In the genomic region with DNA sequence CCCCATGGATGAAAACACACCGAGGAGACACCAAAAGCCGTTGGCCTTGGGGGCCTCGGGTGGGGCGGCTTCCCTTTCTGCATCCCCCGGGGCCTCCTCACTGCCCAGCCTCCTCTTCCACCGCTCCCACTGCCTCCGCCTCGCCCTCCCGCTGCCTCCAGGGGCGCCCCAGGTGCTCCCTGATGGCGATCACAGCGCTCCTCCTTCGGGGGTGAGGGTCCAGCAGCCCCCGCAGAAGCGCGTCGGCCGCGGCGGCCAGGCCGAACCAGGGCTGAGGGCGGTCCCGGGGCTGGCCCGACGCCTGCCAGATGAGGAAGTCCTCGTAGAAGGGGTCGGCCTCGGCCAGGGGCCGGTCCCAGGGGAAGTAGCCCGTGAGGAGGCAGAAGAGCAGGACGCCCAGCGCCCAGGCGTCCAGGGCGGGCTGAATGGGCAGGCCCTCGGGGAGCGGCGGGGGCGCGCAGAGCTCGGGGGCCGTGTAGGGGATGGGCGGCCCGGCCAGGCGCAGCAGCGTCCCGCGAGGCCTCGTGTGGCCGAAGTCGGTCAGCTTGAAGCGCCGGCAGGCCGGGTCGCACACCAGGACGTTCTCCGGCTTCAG, we compare ENCODE assay signal across 26 cellular contexts. TPM values are rescaled to one million over a fixed set of nuclear protein-coding genes. Genes with fewer than 3 reads are reported as not detected.
A peak's percentile ranks its signal among the peaks of the same experiment; 100 is the strongest.
DNase-seq lines count a peak whose midpoint lies in the region; ATAC-seq, FAIRE-seq and TF ChIP-seq lines count a peak whose summit lies in the region.
"Had no signal": no experiment of that assay in that cellular context is flagged by ENCODE, and none has a peak within 500 bp of the region (broad histone marks: within the 10 kb centered on the region; RNA-seq: fewer than 3 reads in every experiment).

No MANE protein-coding gene starts in this region.

- CTCF ChIA-PET in HepG2 (lab: Yijun Ruan, JAX; ENCODE audit: low intra/inter-chr PET ratio, low total read pairs), result no interaction called here

- TF ChIP-seq EP300 in HepG2 (IDR thresholded peaks at IDR 0.05; ENCODE audit: low read depth in 2 of 2, low read length in 2 of 2) (no peak), HepG2 (CRISPR knock-in tag; IDR thresholded peaks at IDR 0.05; ENCODE audit: borderline replicate concordance) (no peak)

- H4K91ac ChIP-seq in mesenchymal stem cell (ENCODE audit: low read length), result no peak overlapping the region

- intact Hi-C loops in HepG2 (cut with micrococcal nuclease; ENCODE audit: unreplicated experiment) (no loop called here), right lobe of liver (cut with DNase I) (no loop called here), aorta (cut with DNase I) (no loop called here)

- H3K27me3 ChIP-seq in HepG2 (ENCODE audit: control insufficient read depth in 1 of 2, insufficient read depth in 2 of 2, low read length in 2 of 2), result no peaks in the 10 kb centered on the region
- H3K27me3 ChIP-seq in right lobe of liver, result no peaks in the 10 kb centered on the region
- peaks cover 0 to 15% of the 10 kb centered on the region in 2 experiments for H3K27me3 ChIP-seq in mesenchymal stem cell (ENCODE audit: control insufficient read depth in 1 of 2, insufficient read depth in 1 of 2, low read length in 2 of 2)
- no peaks in the 10 kb centered on the region for H3K27me3 ChIP-seq in aorta (ENCODE audit: control insufficient read depth in 1 of 2, insufficient read depth in 2 of 2, low read length in 1 of 2)
- peaks cover 4% of the 10 kb centered on the region for H3K27me3 ChIP-seq in hepatocyte
- H3K27me3 ChIP-seq: BE2C, SJSA1 had no signal

- no peak overlapping the region for H3K4me3 ChIP-seq in HepG2 (replicated peaks in 1 of 3; ENCODE audit: insufficient read depth in 1 of 3, low read depth in 2 of 3, low read length in 3 of 3)
- no peak overlapping the region for H3K4me3 ChIP-seq in right lobe of liver
- H3K4me3 ChIP-seq in mesenchymal stem cell (ENCODE audit: insufficient read depth in 1 of 2, low read depth in 1 of 2, low read length in 2 of 2), result no peak overlapping the region
- H3K4me3 ChIP-seq in aorta (ENCODE audit: low read length in 2 of 2), result no peak overlapping the region
- H3K4me3 ChIP-seq in hepatocyte, result no peak overlapping the region
- H3K4me3 ChIP-seq: SJSA1 had no signal

- H2AFZ ChIP-seq in HepG2 (ENCODE audit: low read length) (no peak overlapping the region), mesenchymal stem cell (ENCODE audit: low read depth, low read length) (no peak overlapping the region), hepatocyte (no peak overlapping the region)

- no peak overlapping the region for H2BK15ac ChIP-seq in mesenchymal stem cell (ENCODE audit: low read depth, poor library complexity, severe bottlenecking)

- H2AK5ac ChIP-seq in mesenchymal stem cell (ENCODE audit: low read length, severe bottlenecking), result peak overlapping the region; percentile 35

- no peak overlapping the region for H2BK5ac ChIP-seq in mesenchymal stem cell (ENCODE audit: low read depth, low read length, poor library complexity, severe bottlenecking)

- H3K14ac ChIP-seq in mesenchymal stem cell (ENCODE audit: low read length in 2 of 2), result no peak overlapping the region

- no peaks in the 10 kb centered on the region for H3K9me2 ChIP-seq in hepatocyte (replicated peaks; ENCODE audit: insufficient read depth)

- no peak overlapping the region for H3K18ac ChIP-seq in mesenchymal stem cell (ENCODE audit: low read depth in 1 of 2, low read length in 2 of 2)

- H3K79me2 ChIP-seq in HepG2 (ENCODE audit: insufficient read depth, low read length) (no peaks in the 10 kb centered on the region), hepatocyte (no peaks in the 10 kb centered on the region)

- H3K9me3 ChIP-seq in HepG2 (ENCODE audit: low read length) (no peaks in the 10 kb centered on the region), right lobe of liver (no peaks in the 10 kb centered on the region), mesenchymal stem cell (ENCODE audit: control insufficient read depth, low read length) (no peaks in the 10 kb centered on the region), aorta (ENCODE audit: control insufficient read depth, low read length) (no peaks in the 10 kb centered on the region), hepatocyte (ENCODE audit: low read depth) (no peaks in the 10 kb centered on the region)
- H3K9me3 ChIP-seq: BE2C, SJSA1 had no signal

- H2BK120ac ChIP-seq in mesenchymal stem cell (ENCODE audit: low read depth, low read length), result no peak overlapping the region

- H3K79me1 ChIP-seq in mesenchymal stem cell (replicated peaks; ENCODE audit: low read length, poor library complexity, severe bottlenecking), result no peaks in the 10 kb centered on the region

- H3K9ac ChIP-seq in HepG2 (ENCODE audit: insufficient read depth, low read depth, low read length) (no peak overlapping the region), mesenchymal stem cell (ENCODE audit: low read length) (no peak overlapping the region)

- no peak for FAIRE-seq in HepG2 (lab: Jason Lieb, UNC)
- FAIRE-seq: GM12892, GM19239, HTR-8/SVneo had no signal

- WGBS in HepG2 (ENCODE audit: low lambda C conversion rate), result 77% methylated on average over 24 of the region's 56 CpGs
- WGBS in right lobe of liver (ENCODE audit: insufficient coverage, low coverage, low lambda C conversion rate, missing lambda C conversion rate), result 88% methylated on average over 16 of the region's 56 CpGs
- WGBS in mesenchymal stem cell, result 90% methylated on average over 50 of the region's 56 CpGs
- 90 to 92% methylated on average over 47 to 56 of the region's 56 CpGs for WGBS in aorta, 2 donors
- 99% methylated on average over 19 of the region's 56 CpGs for WGBS in hepatocyte (ENCODE audit: low lambda C conversion rate, missing lambda C conversion rate)

- TF ChIP-seq POLR2A in HepG2 (IDR thresholded peaks at IDR 0.05; ENCODE audit: insufficient read depth in 1 of 2, low read depth in 2 of 2, low read length in 2 of 2) (no peak), right lobe of liver (IDR thresholded peaks at IDR 0.05) (no peak)

- H3K4me1 ChIP-seq in HepG2 (ENCODE audit: insufficient read depth, low read length), result peaks cover 33% of the 10 kb centered on the region
- H3K4me1 ChIP-seq in right lobe of liver, result peaks cover 0 to 4% (median 0%) of the 10 kb centered on the region in 4 donors
- H3K4me1 ChIP-seq in mesenchymal stem cell (ENCODE audit: control insufficient read depth, insufficient read depth, low read depth, low read length), result peaks cover 35% of the 10 kb centered on the region
- H3K4me1 ChIP-seq in aorta (ENCODE audit: control insufficient read depth in 1 of 2, insufficient read depth in 2 of 2, low read length in 2 of 2), result no peaks in the 10 kb centered on the region
- peaks cover 9% of the 10 kb centered on the region for H3K4me1 ChIP-seq in hepatocyte (ENCODE audit: insufficient read depth)
- H3K4me1 ChIP-seq: BE2C had no signal

- H3K4me2 ChIP-seq in HepG2 (ENCODE audit: low read depth, low read length) (no peak overlapping the region), mesenchymal stem cell (ENCODE audit: low read length, poor library complexity, severe bottlenecking) (no peak overlapping the region), hepatocyte (no peak overlapping the region)

- DNase-seq in HepG2 (ENCODE audit: low spot score) (no peak), right lobe of liver (no peak), mesenchymal stem cell (no peak), aorta (peak in 1 of 2 donors; percentile 44), hepatocyte (ENCODE audit: low spot score) (no peak)
- DNase-seq: BE2C, Calu3, DND-41, H9, HFFc6, KG1, MM.1S, NCI-H1417, NCI-H1694, NCI-H2029 treated with DMSO at 0.1 percent for 48 hours, NCI-H2227 treated with DMSO at 0.1 percent for 48 hours, NCI-H526 treated with DMSO at 0.1 percent for 48 hours, Right ventricle myocardium superior, RPMI8226 had no signal

- no peak for TF ChIP-seq CTCF in HepG2 (CRISPR knock-in tag; IDR thresholded peaks at IDR 0.05)
- TF ChIP-seq CTCF in right lobe of liver (IDR thresholded peaks at IDR 0.05), result no peak
- no peak for TF ChIP-seq CTCF in hepatocyte (IDR thresholded peaks at IDR 0.05; ENCODE audit: poor library complexity)

- H3K27ac ChIP-seq in HepG2 (ENCODE audit: extremely low read length, insufficient read depth, low read length) (no peak overlapping the region), right lobe of liver (no peak overlapping the region), mesenchymal stem cell (ENCODE audit: low read length, poor library complexity, severe bottlenecking) (no peak overlapping the region), aorta (ENCODE audit: low read depth in 1 of 2, low read length in 2 of 2) (no peak overlapping the region), hepatocyte (no peak overlapping the region)
- H3K27ac ChIP-seq: 22Rv1, SJSA1 had no signal

- H4K20me1 ChIP-seq in HepG2 (ENCODE audit: insufficient read depth, low read length) (no peaks in the 10 kb centered on the region), hepatocyte (ENCODE audit: insufficient read depth, poor library complexity, severe bottlenecking) (no peaks in the 10 kb centered on the region)

- H4K8ac ChIP-seq in mesenchymal stem cell (ENCODE audit: low read length), result no peak overlapping the region

- no peak overlapping the region for H2BK12ac ChIP-seq in mesenchymal stem cell (ENCODE audit: low read length in 2 of 2)

- in situ Hi-C loops in HepG2 (cut with HindIII; ENCODE audit: extremely low pct_ligation_motif_present, low pct_unique_long_range_greater_than_20kb), result no loop called here

- no TSS peak for BruUV-seq in HepG2 (replicated peaks; lab: Mats Ljungman, UMichigan)

- POLR2A ChIA-PET in HepG2 (lab: Yijun Ruan, JAX), result no interaction called here

- H3K36me3 ChIP-seq in HepG2 (replicated peaks in 1 of 2; ENCODE audit: control insufficient read depth in 1 of 2, insufficient read depth in 2 of 2, low read length in 2 of 2) (no peaks in the 10 kb centered on the region), right lobe of liver (no peaks in the 10 kb centered on the region), mesenchymal stem cell (ENCODE audit: control insufficient read depth in 1 of 2, insufficient read depth in 2 of 2, low read depth in 1 of 2, low read length in 2 of 2) (peaks cover 0 to 7% of the 10 kb centered on the region in 2 experiments), aorta (ENCODE audit: control insufficient read depth in 1 of 2, insufficient read depth in 2 of 2, low read length in 1 of 2) (no peaks in the 10 kb centered on the region), hepatocyte (replicated peaks; ENCODE audit: insufficient read depth, low read depth) (no peaks in the 10 kb centered on the region)
- H3K36me3 ChIP-seq: BE2C, SJSA1 had no signal

- ATAC-seq in HepG2, result no peak
- ATAC-seq in right lobe of liver, result no peak
- ATAC-seq in aorta (ENCODE audit: low FRiP score), result peak; percentile 11
- ATAC-seq in GM21825 (IDR thresholded peaks at IDR 0.05; ENCODE audit: unreplicated experiment), result no peak

- no peak overlapping the region for H3K4ac ChIP-seq in mesenchymal stem cell (ENCODE audit: low read depth in 1 of 2, low read length in 2 of 2)

- no peak for TF ChIP-seq RAD21 in HepG2 (CRISPR knock-in tag; IDR thresholded peaks at IDR 0.05)

- H3K23ac ChIP-seq in mesenchymal stem cell (ENCODE audit: low read length in 2 of 2), result no peak overlapping the region

RNA-seq across cellular contexts. Expression of a gene that starts 7.2 kb away (rescaled TPM):
- total RNA-seq in HepG2 (2016; rRNA removed; fragmentation: Illumina TruSeq; extraction: Trizol) (0.24 and 0.45 TPM in 2 replicates), right lobe of liver (not detected), aorta (not detected), hepatocyte (0.28 and 0.30 TPM in 2 replicates)
- total RNA-seq in HepG2 (2016; cell fraction: cytosol; rRNA removed; fragmentation: Illumina TruSeq; extraction: Trizol; ENCODE audit: low read depth), result not detected in 2 replicates
- total RNA-seq in HepG2 (2016; cell fraction: insoluble cytoplasmic fraction; rRNA removed; fragmentation: Illumina TruSeq; extraction: Trizol), result not detected in 2 replicates
- total RNA-seq in HepG2 (2016; cell fraction: membrane; rRNA removed; fragmentation: Illumina TruSeq; extraction: Trizol), result 0.22 and 0.28 TPM in 2 replicates
- total RNA-seq in HepG2 (2016; cell fraction: nucleus; rRNA removed; fragmentation: Illumina TruSeq; extraction: Trizol), result not detected in 2 replicates
- polyA plus RNA-seq in HepG2 (2011; rRNA removed) (0.14 TPM in 1 of 2 replicates, not detected in the other), aorta (not detected), hepatocyte (0.33 and 0.51 TPM in 2 replicates)
- polyA plus RNA-seq in HepG2 (2011; cell fraction: cytosol; rRNA removed), result 0.13 and 0.16 TPM in 2 replicates
- polyA plus RNA-seq in HepG2 (2011; cell fraction: nucleus; rRNA removed), result 1.0 and 1.3 TPM in 2 replicates
- 0.25 and 0.45 TPM in 2 replicates for polyA plus RNA-seq in HepG2 (2012)
- polyA plus RNA-seq in HepG2 (2016; cell fraction: cytosol; fragmentation: Illumina TruSeq; extraction: Trizol; ENCODE audit: low read depth), result not detected in 2 replicates
- polyA plus RNA-seq in HepG2 (2016; cell fraction: insoluble cytoplasmic fraction; fragmentation: Illumina TruSeq; extraction: Trizol; ENCODE audit: low read depth), result 0.22 and 0.32 TPM in 2 replicates
- polyA plus RNA-seq in HepG2 (2016; cell fraction: membrane; fragmentation: Illumina TruSeq; extraction: Trizol; ENCODE audit: low read depth), result not detected in 2 replicates
- not detected in 2 replicates for polyA plus RNA-seq in HepG2 (2016; cell fraction: nucleus; fragmentation: Illumina TruSeq; extraction: Trizol; ENCODE audit: insufficient read depth, low read depth)
- polyA minus RNA-seq in HepG2 (2011; rRNA and poly(A)+ RNA removed; ENCODE audit: low replicate concordance), result 0.54 TPM in 1 of 2 replicates, not detected in the other
- 0.59 and 0.79 TPM in 2 replicates for polyA minus RNA-seq in HepG2 (2011; cell fraction: cytosol; rRNA and poly(A)+ RNA removed)
- polyA minus RNA-seq in HepG2 (2011; cell fraction: nucleus; rRNA and poly(A)+ RNA removed), result not detected in 2 replicates
- not detected for polyA plus RNA-seq in mesenchymal stem cell (2013, experiment 1 of 2)
- not detected for polyA plus RNA-seq in mesenchymal stem cell (2013, experiment 2 of 2)
- total RNA-seq: Calu3, HFFc6, NCI-H460, SJSA1 had no signal

RNA-seq across cellular contexts. Expression of a gene that starts 15.6 kb away (rescaled TPM):
- total RNA-seq in HepG2 (2016; rRNA removed; fragmentation: Illumina TruSeq; extraction: Trizol) (0.46 and 0.66 TPM in 2 replicates), right lobe of liver (under 1 TPM in 2 of 6 experiments, not detected in 4; 0.33 to 0.56 TPM), aorta (under 1 TPM in 1 of 2 donors, not detected in 1; 0.48 TPM), hepatocyte (0.57 TPM in 1 of 2 replicates, not detected in the other)
- not detected in 2 replicates for total RNA-seq in HepG2 (2016; cell fraction: cytosol; rRNA removed; fragmentation: Illumina TruSeq; extraction: Trizol; ENCODE audit: low read depth)
- 0.24 and 0.35 TPM in 2 replicates for total RNA-seq in HepG2 (2016; cell fraction: insoluble cytoplasmic fraction; rRNA removed; fragmentation: Illumina TruSeq; extraction: Trizol)
- total RNA-seq in HepG2 (2016; cell fraction: membrane; rRNA removed; fragmentation: Illumina TruSeq; extraction: Trizol), result 0.19 and 0.24 TPM in 2 replicates
- total RNA-seq in HepG2 (2016; cell fraction: nucleus; rRNA removed; fragmentation: Illumina TruSeq; extraction: Trizol), result 0.38 and 0.62 TPM in 2 replicates
- polyA plus RNA-seq in HepG2 (2011; rRNA removed) (0.77 and 1.5 TPM in 2 replicates), aorta (not detected), hepatocyte (0.92 TPM in 1 of 2 replicates, not detected in the other)
- 1.0 and 1.4 TPM in 2 replicates for polyA plus RNA-seq in HepG2 (2011; cell fraction: cytosol; rRNA removed)
- polyA plus RNA-seq in HepG2 (2011; cell fraction: nucleus; rRNA removed), result 2.0 and 3.1 TPM in 2 replicates
- 0.91 and 2.0 TPM in 2 replicates for polyA plus RNA-seq in HepG2 (2012)
- polyA plus RNA-seq in HepG2 (2016; cell fraction: cytosol; fragmentation: Illumina TruSeq; extraction: Trizol; ENCODE audit: low read depth), result not detected in 2 replicates
- polyA plus RNA-seq in HepG2 (2016; cell fraction: insoluble cytoplasmic fraction; fragmentation: Illumina TruSeq; extraction: Trizol; ENCODE audit: low read depth), result 0.19 TPM in 1 of 2 replicates, not detected in the other
- 0.13 TPM in 1 of 2 replicates, not detected in the other for polyA plus RNA-seq in HepG2 (2016; cell fraction: membrane; fragmentation: Illumina TruSeq; extraction: Trizol; ENCODE audit: low read depth)
- polyA plus RNA-seq in HepG2 (2016; cell fraction: nucleus; fragmentation: Illumina TruSeq; extraction: Trizol; ENCODE audit: insufficient read depth, low read depth), result 0.81 and 0.96 TPM in 2 replicates
- 1.2 TPM in 1 of 2 replicates, not detected in the other for polyA minus RNA-seq in HepG2 (2011; rRNA and poly(A)+ RNA removed; ENCODE audit: low replicate concordance)
- polyA minus RNA-seq in HepG2 (2011; cell fraction: cytosol; rRNA and poly(A)+ RNA removed), result 0.53 TPM in 1 of 2 replicates, not detected in the other
- polyA minus RNA-seq in HepG2 (2011; cell fraction: nucleus; rRNA and poly(A)+ RNA removed), result 0.37 and 0.52 TPM in 2 replicates
- polyA plus RNA-seq in mesenchymal stem cell (2013, experiment 1 of 2), result not detected
- polyA plus RNA-seq in mesenchymal stem cell (2013, experiment 2 of 2), result not detected
- total RNA-seq: HFFc6 had no signal

RNA-seq across cellular contexts. Expression of a gene that starts 41.5 kb away (rescaled TPM):
- total RNA-seq in HepG2 (2016; rRNA removed; fragmentation: Illumina TruSeq; extraction: Trizol) (not detected in 2 replicates), right lobe of liver (1 to 10 TPM in 4 of 6 experiments, under 1 TPM in 2; 0.35 to 1.6 (median 1.2) TPM), aorta (10 to 100 TPM in 1 of 2 donors, 1 to 10 TPM in 1; 8.6 to 64.1 TPM), hepatocyte (0.04 and 0.80 TPM in 2 replicates)
- not detected in 2 replicates for total RNA-seq in HepG2 (2016; cell fraction: cytosol; rRNA removed; fragmentation: Illumina TruSeq; extraction: Trizol; ENCODE audit: low read depth)
- not detected in 2 replicates for total RNA-seq in HepG2 (2016; cell fraction: insoluble cytoplasmic fraction; rRNA removed; fragmentation: Illumina TruSeq; extraction: Trizol)
- not detected in 2 replicates for total RNA-seq in HepG2 (2016; cell fraction: membrane; rRNA removed; fragmentation: Illumina TruSeq; extraction: Trizol)
- total RNA-seq in HepG2 (2016; cell fraction: nucleus; rRNA removed; fragmentation: Illumina TruSeq; extraction: Trizol), result not detected in 2 replicates
- polyA plus RNA-seq in HepG2 (2011; rRNA removed) (0.03 TPM in 1 of 2 replicates, not detected in the other), aorta (1 to 10 TPM; 1.6 to 3.7 TPM), hepatocyte (3.2 and 5.1 TPM in 2 replicates)
- not detected in 2 replicates for polyA plus RNA-seq in HepG2 (2011; cell fraction: cytosol; rRNA removed)
- 0.10 and 0.61 TPM in 2 replicates for polyA plus RNA-seq in HepG2 (2011; cell fraction: nucleus; rRNA removed)
- 0.03 TPM in 1 of 2 replicates, not detected in the other for polyA plus RNA-seq in HepG2 (2012)
- not detected in 2 replicates for polyA plus RNA-seq in HepG2 (2016; cell fraction: cytosol; fragmentation: Illumina TruSeq; extraction: Trizol; ENCODE audit: low read depth)
- not detected in 2 replicates for polyA plus RNA-seq in HepG2 (2016; cell fraction: insoluble cytoplasmic fraction; fragmentation: Illumina TruSeq; extraction: Trizol; ENCODE audit: low read depth)
- not detected in 2 replicates for polyA plus RNA-seq in HepG2 (2016; cell fraction: membrane; fragmentation: Illumina TruSeq; extraction: Trizol; ENCODE audit: low read depth)
- polyA plus RNA-seq in HepG2 (2016; cell fraction: nucleus; fragmentation: Illumina TruSeq; extraction: Trizol; ENCODE audit: insufficient read depth, low read depth), result not detected in 2 replicates
- polyA minus RNA-seq in HepG2 (2011; rRNA and poly(A)+ RNA removed; ENCODE audit: low replicate concordance), result 0.04 and 0.14 TPM in 2 replicates
- not detected in 2 replicates for polyA minus RNA-seq in HepG2 (2011; cell fraction: cytosol; rRNA and poly(A)+ RNA removed)
- 0.12 TPM in 1 of 2 replicates, not detected in the other for polyA minus RNA-seq in HepG2 (2011; cell fraction: nucleus; rRNA and poly(A)+ RNA removed)
- polyA plus RNA-seq in mesenchymal stem cell (2013, experiment 1 of 2), result 29.2 TPM
- polyA plus RNA-seq in mesenchymal stem cell (2013, experiment 2 of 2), result 27.1 TPM
- total RNA-seq: SJSA1 had no signal

RNA-seq across cellular contexts. Expression of a gene that starts 44.7 kb away (rescaled TPM):
- total RNA-seq in HepG2 (2016; rRNA removed; fragmentation: Illumina TruSeq; extraction: Trizol) (14.7 and 22.3 TPM in 2 replicates), right lobe of liver (1 to 10 TPM; 2.5 to 6.0 (median 3.9) TPM), aorta (10 to 100 TPM; 15.3 to 16.2 TPM), hepatocyte (14.0 and 22.3 TPM in 2 replicates)
- total RNA-seq in HepG2 (2016; cell fraction: cytosol; rRNA removed; fragmentation: Illumina TruSeq; extraction: Trizol; ENCODE audit: low read depth), result 15.7 and 17.4 TPM in 2 replicates
- 14.8 and 26.5 TPM in 2 replicates for total RNA-seq in HepG2 (2016; cell fraction: insoluble cytoplasmic fraction; rRNA removed; fragmentation: Illumina TruSeq; extraction: Trizol)
- total RNA-seq in HepG2 (2016; cell fraction: membrane; rRNA removed; fragmentation: Illumina TruSeq; extraction: Trizol), result 24.1 and 26.6 TPM in 2 replicates
- 17.7 and 22.1 TPM in 2 replicates for total RNA-seq in HepG2 (2016; cell fraction: nucleus; rRNA removed; fragmentation: Illumina TruSeq; extraction: Trizol)
- polyA plus RNA-seq in HepG2 (2011; rRNA removed) (20.7 and 24.7 TPM in 2 replicates), aorta (10 to 100 TPM in 1 of 2 donors, 1 to 10 TPM in 1; 3.1 to 19.2 TPM), hepatocyte (40.3 and 43.6 TPM in 2 replicates)
- polyA plus RNA-seq in HepG2 (2011; cell fraction: cytosol; rRNA removed), result 17.5 and 24.6 TPM in 2 replicates
- 37.8 and 42.1 TPM in 2 replicates for polyA plus RNA-seq in HepG2 (2011; cell fraction: nucleus; rRNA removed)
- polyA plus RNA-seq in HepG2 (2012), result 19.0 and 25.8 TPM in 2 replicates
- 18.4 and 22.8 TPM in 2 replicates for polyA plus RNA-seq in HepG2 (2016; cell fraction: cytosol; fragmentation: Illumina TruSeq; extraction: Trizol; ENCODE audit: low read depth)
- polyA plus RNA-seq in HepG2 (2016; cell fraction: insoluble cytoplasmic fraction; fragmentation: Illumina TruSeq; extraction: Trizol; ENCODE audit: low read depth), result 16.4 and 17.1 TPM in 2 replicates
- 23.9 and 24.7 TPM in 2 replicates for polyA plus RNA-seq in HepG2 (2016; cell fraction: membrane; fragmentation: Illumina TruSeq; extraction: Trizol; ENCODE audit: low read depth)
- 40.3 and 41.0 TPM in 2 replicates for polyA plus RNA-seq in HepG2 (2016; cell fraction: nucleus; fragmentation: Illumina TruSeq; extraction: Trizol; ENCODE audit: insufficient read depth, low read depth)
- 4.3 and 11.1 TPM in 2 replicates for polyA minus RNA-seq in HepG2 (2011; rRNA and poly(A)+ RNA removed; ENCODE audit: low replicate concordance)
- 4.5 and 6.5 TPM in 2 replicates for polyA minus RNA-seq in HepG2 (2011; cell fraction: cytosol; rRNA and poly(A)+ RNA removed)
- polyA minus RNA-seq in HepG2 (2011; cell fraction: nucleus; rRNA and poly(A)+ RNA removed), result 3.2 and 5.3 TPM in 2 replicates
- polyA plus RNA-seq in mesenchymal stem cell (2013, experiment 1 of 2), result 106 TPM
- 108 TPM for polyA plus RNA-seq in mesenchymal stem cell (2013, experiment 2 of 2)

RNA-seq across cellular contexts. Expression of a gene that starts 50.9 kb away (rescaled TPM):
- 1.7 and 2.9 TPM in 2 replicates for total RNA-seq in HepG2 (2016; rRNA removed; fragmentation: Illumina TruSeq; extraction: Trizol)
- total RNA-seq in HepG2 (2016; cell fraction: cytosol; rRNA removed; fragmentation: Illumina TruSeq; extraction: Trizol; ENCODE audit: low read depth), result 1.3 and 1.6 TPM in 2 replicates
- 1.8 and 2.9 TPM in 2 replicates for total RNA-seq in HepG2 (2016; cell fraction: insoluble cytoplasmic fraction; rRNA removed; fragmentation: Illumina TruSeq; extraction: Trizol)
- 2.9 and 3.5 TPM in 2 replicates for total RNA-seq in HepG2 (2016; cell fraction: membrane; rRNA removed; fragmentation: Illumina TruSeq; extraction: Trizol)
- 1.2 and 1.9 TPM in 2 replicates for total RNA-seq in HepG2 (2016; cell fraction: nucleus; rRNA removed; fragmentation: Illumina TruSeq; extraction: Trizol)
- 2.1 and 2.2 TPM in 2 replicates for polyA plus RNA-seq in HepG2 (2011; rRNA removed)
- polyA plus RNA-seq in HepG2 (2011; cell fraction: cytosol; rRNA removed), result 1.3 and 2.9 TPM in 2 replicates
- 9.0 and 12.3 TPM in 2 replicates for polyA plus RNA-seq in HepG2 (2011; cell fraction: nucleus; rRNA removed)
- 3.6 and 5.7 TPM in 2 replicates for polyA plus RNA-seq in HepG2 (2012)
- polyA plus RNA-seq in HepG2 (2016; cell fraction: cytosol; fragmentation: Illumina TruSeq; extraction: Trizol; ENCODE audit: low read depth), result 1.6 and 2.1 TPM in 2 replicates
- polyA plus RNA-seq in HepG2 (2016; cell fraction: insoluble cytoplasmic fraction; fragmentation: Illumina TruSeq; extraction: Trizol; ENCODE audit: low read depth), result 2.8 and 3.3 TPM in 2 replicates
- polyA plus RNA-seq in HepG2 (2016; cell fraction: membrane; fragmentation: Illumina TruSeq; extraction: Trizol; ENCODE audit: low read depth), result 2.7 TPM in 2 replicates
- 8.4 and 9.1 TPM in 2 replicates for polyA plus RNA-seq in HepG2 (2016; cell fraction: nucleus; fragmentation: Illumina TruSeq; extraction: Trizol; ENCODE audit: insufficient read depth, low read depth)
- polyA minus RNA-seq in HepG2 (2011; rRNA and poly(A)+ RNA removed; ENCODE audit: low replicate concordance), result 5.6 and 7.6 TPM in 2 replicates
- polyA minus RNA-seq in HepG2 (2011; cell fraction: cytosol; rRNA and poly(A)+ RNA removed), result 3.6 and 4.7 TPM in 2 replicates
- polyA minus RNA-seq in HepG2 (2011; cell fraction: nucleus; rRNA and poly(A)+ RNA removed), result 3.0 and 3.3 TPM in 2 replicates
- 1 to 10 TPM; 1.9 to 4.6 (median 3.6) TPM for total RNA-seq in right lobe of liver
- 25.8 TPM for polyA plus RNA-seq in mesenchymal stem cell (2013, experiment 1 of 2)
- polyA plus RNA-seq in mesenchymal stem cell (2013, experiment 2 of 2), result 25.7 TPM
- total RNA-seq in aorta, result 10 to 100 TPM; 12.9 to 13.1 TPM
- 10 to 100 TPM in 1 of 2 donors, under 1 TPM in 1; 0.63 to 12.6 TPM for polyA plus RNA-seq in aorta
- 4.1 and 5.1 TPM in 2 replicates for total RNA-seq in hepatocyte
- polyA plus RNA-seq in hepatocyte, result 14.8 and 21.7 TPM in 2 replicates
